9 cellular contexts compared by ENCODE assay signal in the genomic region with DNA sequence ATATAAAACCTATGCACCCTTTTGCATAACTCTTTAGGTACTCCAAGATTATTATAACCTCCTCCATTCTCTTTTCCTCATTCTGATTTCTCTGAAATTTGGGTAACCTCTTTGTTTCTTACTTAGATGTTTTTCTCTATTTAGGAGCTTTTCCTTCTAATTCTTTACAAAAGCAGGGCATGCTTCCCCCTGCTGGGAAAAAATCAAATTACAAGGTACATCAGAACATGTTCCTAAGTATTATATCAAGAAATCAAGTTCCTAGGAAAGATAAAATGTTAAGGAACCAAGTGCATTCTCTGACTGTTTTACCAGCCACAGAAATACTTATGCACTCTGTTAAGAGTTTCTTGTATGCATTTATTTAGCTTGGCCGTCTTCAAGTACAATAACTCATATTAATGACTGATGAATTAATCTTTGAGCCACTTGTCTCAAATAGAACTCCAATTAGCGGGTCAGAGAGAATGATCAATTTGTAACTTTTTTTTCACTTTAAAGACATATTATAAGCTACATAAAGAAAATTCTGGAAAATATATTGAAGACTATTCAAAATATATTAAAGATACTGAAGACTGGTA. TPM values are rescaled to one million over a fixed set of nuclear protein-coding genes. Genes with fewer than 3 reads are reported as not detected.
DNase-seq lines count a peak whose midpoint lies in the region; ATAC-seq, FAIRE-seq and TF ChIP-seq lines count a peak whose summit lies in the region.
"Had no signal": no experiment of that assay in that cellular context is flagged by ENCODE, and none has a peak within 500 bp of the region (broad histone marks: within the 10 kb centered on the region; RNA-seq: fewer than 3 reads in every experiment).

No MANE protein-coding gene starts in this region.

- H3K9me3 ChIP-seq in heart right ventricle, result no peaks in the 10 kb centered on the region
- no peaks in the 10 kb centered on the region for H3K9me3 ChIP-seq in stomach

- FAIRE-seq in RCC 7860 (lab: Jason Lieb, UNC), result no peak

- TF ChIP-seq POLR2A in stomach (IDR thresholded peaks at IDR 0.05), result no peak

- peaks cover 0 to 51% (median 28%) of the 10 kb centered on the region in 7 donors for H3K27me3 ChIP-seq in heart right ventricle
- peaks cover 0 to 41% (median 13%) of the 10 kb centered on the region in 3 donors for H3K27me3 ChIP-seq in stomach

- 62 to 70% methylated on average over 2 of the region's 2 CpGs for whole genome bisulfite sequencing in heart right ventricle, 2 donors
- WGBS in stomach, 5 donors, result 49 to 60% (median 53%) methylated on average over 2 of the region's 2 CpGs

- ATAC-seq in heart right ventricle (no peak), Right ventricle myocardium superior (ENCODE audit: poor library complexity) (no peak), GM19328 (IDR thresholded peaks at IDR 0.05; ENCODE audit: unreplicated experiment) (no peak)

- H3K36me3 ChIP-seq in heart right ventricle (no peaks in the 10 kb centered on the region), stomach (no peaks in the 10 kb centered on the region)

- peak in 1 of 2 donors; percentile 4 for DNase-seq in heart right ventricle
- no peak for DNase-seq in Right ventricle myocardium superior
- DNase-seq in RCC 7860 (ENCODE audit: low spot score), result peak; percentile 19
- peak; percentile 5 for DNase-seq in foreskin melanocyte
- DNase-seq in stomach, result no peak
- no peak for DNase-seq in amniotic stem cell (lab: John Stamatoyannopoulos, UW)
- DNase-seq in stimulated activated CD4-positive, alpha-beta T cell treated with anti-CD3 and anti-CD28 coated beads, Interleukin-1b, Interleukin-23, amount 100 ng/mL, for 48 hours, result no peak
- DNase-seq: activated naive CD8-positive, alpha-beta T cell treated with anti-CD3 and anti-CD28 coated beads, Interleukin-2, amount 10 ng/mL, durations not matched to agents 7 days and 5 days had no signal

- H3K4me3 ChIP-seq in heart right ventricle, result no peak overlapping the region
- H3K4me3 ChIP-seq in stomach, result no peak overlapping the region

- H3K4me1 ChIP-seq in heart right ventricle, result peaks cover 0 to 20% (median 0%) of the 10 kb centered on the region in 9 donors
- H3K4me1 ChIP-seq in stomach, result peaks cover 6 to 21% (median 12%) of the 10 kb centered on the region in 4 donors

- TF ChIP-seq EP300 in stomach (IDR thresholded peaks at IDR 0.05), result no peak

- H3K27ac ChIP-seq in heart right ventricle (no peak overlapping the region), stomach (no peak overlapping the region)

- peak in 7 of 9 donors; percentile 15 to 59 (median 47) for TF ChIP-seq CTCF in heart right ventricle (IDR thresholded peaks at IDR 0.05)
- TF ChIP-seq CTCF in stomach (IDR thresholded peaks at IDR 0.05), result peak in 4 of 7 experiments; percentile 17 to 42 (median 24)

- intact Hi-C loops in heart right ventricle (cut with DNase I), result no loop called here
- intact Hi-C loops in Right ventricle myocardium superior (cut with DNase I), result no loop called here
- intact Hi-C loops in stomach (cut with DNase I; ENCODE audit: low total_unique reads), result no loop called here

RNA-seq across cellular contexts. Expression of a gene that starts 2.1 kb away (rescaled TPM):
- total RNA-seq in heart right ventricle (under 1 TPM in 3 of 10 donors, not detected in 7; 0.09 to 0.15 (median 0.14) TPM), Right ventricle myocardium superior (not detected), stomach (under 1 TPM in 3 of 5 donors, not detected in 2; 0.45 to 0.87 (median 0.73) TPM)
- polyA plus RNA-seq in heart right ventricle (not detected), stomach (not detected)
- total RNA-seq: activated naive CD8-positive, alpha-beta T cell treated with anti-CD3 and anti-CD28 coated beads, Interleukin-2, amount 10 ng/mL, durations not matched to agents 7 days and 5 days had no signal

Comparison
In these comparisons a context has a peak if more than half of its experiments do, and no peak if none do; other contexts are left out.
1. DNase-seq: peak in RCC 7860 (single experiment) and foreskin melanocyte (single experiment); none in Right ventricle myocardium superior (single experiment), stomach (single experiment), amniotic stem cell (single experiment) and stimulated activated CD4-positive, alpha-beta T cell treated with anti-CD3 and anti-CD28 coated beads, Interleukin-1b, Interleukin-23, amount 100 ng/mL, for 48 hours (single experiment).